1 cellular context compared by ENCODE assay signal in genomic region chr5:1541662-1542008, GRCh38.
TF ChIP-seq lines count a peak whose summit lies in the region.

No MANE protein-coding gene starts in this region.

TF ChIP-seq in SK-N-SH, 30 proteins besides CTCF, POLR2A, EP300 and RAD21 (continued from another document):
- TF ChIP-seq ZBTB33 (IDR thresholded peaks at IDR 0.05; ENCODE audit: borderline replicate concordance, low read depth), result no peak
- no peak for TF ChIP-seq MAX (IDR thresholded peaks at IDR 0.05; ENCODE audit: low read depth)
- no peak for TF ChIP-seq POLR2AphosphoS5 (IDR thresholded peaks at IDR 0.05; ENCODE audit: low read depth, low read length)
- TF ChIP-seq, protein P1, sequence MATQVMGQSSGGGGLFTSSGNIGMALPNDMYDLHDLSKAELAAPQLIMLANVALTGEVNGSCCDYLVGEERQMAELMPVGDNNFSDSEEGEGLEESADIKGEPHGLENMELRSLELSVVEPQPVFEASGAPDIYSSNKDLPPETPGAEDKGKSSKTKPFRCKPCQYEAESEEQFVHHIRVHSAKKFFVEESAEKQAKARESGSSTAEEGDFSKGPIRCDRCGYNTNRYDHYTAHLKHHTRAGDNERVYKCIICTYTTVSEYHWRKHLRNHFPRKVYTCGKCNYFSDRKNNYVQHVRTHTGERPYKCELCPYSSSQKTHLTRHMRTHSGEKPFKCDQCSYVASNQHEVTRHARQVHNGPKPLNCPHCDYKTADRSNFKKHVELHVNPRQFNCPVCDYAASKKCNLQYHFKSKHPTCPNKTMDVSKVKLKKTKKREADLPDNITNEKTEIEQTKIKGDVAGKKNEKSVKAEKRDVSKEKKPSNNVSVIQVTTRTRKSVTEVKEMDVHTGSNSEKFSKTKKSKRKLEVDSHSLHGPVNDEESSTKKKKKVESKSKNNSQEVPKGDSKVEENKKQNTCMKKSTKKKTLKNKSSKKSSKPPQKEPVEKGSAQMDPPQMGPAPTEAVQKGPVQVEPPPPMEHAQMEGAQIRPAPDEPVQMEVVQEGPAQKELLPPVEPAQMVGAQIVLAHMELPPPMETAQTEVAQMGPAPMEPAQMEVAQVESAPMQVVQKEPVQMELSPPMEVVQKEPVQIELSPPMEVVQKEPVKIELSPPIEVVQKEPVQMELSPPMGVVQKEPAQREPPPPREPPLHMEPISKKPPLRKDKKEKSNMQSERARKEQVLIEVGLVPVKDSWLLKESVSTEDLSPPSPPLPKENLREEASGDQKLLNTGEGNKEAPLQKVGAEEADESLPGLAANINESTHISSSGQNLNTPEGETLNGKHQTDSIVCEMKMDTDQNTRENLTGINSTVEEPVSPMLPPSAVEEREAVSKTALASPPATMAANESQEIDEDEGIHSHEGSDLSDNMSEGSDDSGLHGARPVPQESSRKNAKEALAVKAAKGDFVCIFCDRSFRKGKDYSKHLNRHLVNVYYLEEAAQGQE (IDR thresholded peaks at IDR 0.05; ENCODE audit: low read depth, low read length), result no peak
- no peak for TF ChIP-seq RFX5 (IDR thresholded peaks at IDR 0.05; ENCODE audit: low read length)
- TF ChIP-seq GABPA (IDR thresholded peaks at IDR 0.05; ENCODE audit: low read depth), result no peak
- no peak for TF ChIP-seq SIN3A (IDR thresholded peaks at IDR 0.05; ENCODE audit: borderline replicate concordance, low read depth, low read length)
- TF ChIP-seq CHD2 (IDR thresholded peaks at IDR 0.05; ENCODE audit: low read length, partially characterized antibody), result no peak
- TF ChIP-seq FOXJ3 (CRISPR knock-in tag; IDR thresholded peaks at IDR 0.05), result no peak
- TF ChIP-seq FOSL2 (IDR thresholded peaks at IDR 0.05; ENCODE audit: borderline replicate concordance, low read depth), result no peak
- no peak for TF ChIP-seq SMC3 (IDR thresholded peaks at IDR 0.05; ENCODE audit: low read depth, low read length)
- no peak for TF ChIP-seq YY1 (IDR thresholded peaks at IDR 0.05; ENCODE audit: low read depth)
